In genomic region chrX:48918303-48918643, GRCh38 we compare ENCODE assay signal across 9 cellular contexts. TPM values are rescaled to one million over a fixed set of nuclear protein-coding genes. Genes with fewer than 3 reads are reported as not detected.
A peak's percentile ranks its signal among the peaks of the same experiment; 100 is the strongest.
DNase-seq lines count a peak whose midpoint lies in the region; ATAC-seq, FAIRE-seq and TF ChIP-seq lines count a peak whose summit lies in the region.
"Had no signal": no experiment of that assay in that cellular context is flagged by ENCODE, and none has a peak within 500 bp of the region (broad histone marks: within the 10 kb centered on the region; RNA-seq: fewer than 3 reads in every experiment).

No MANE protein-coding gene starts in this region.

- peaks cover 13% of the 10 kb centered on the region for H3F3A ChIP-seq in DOHH2 (ENCODE audit: control insufficient read depth, insufficient read depth)

- no peaks in the 10 kb centered on the region for H3K9me1 ChIP-seq in endothelial cell of umbilical vein (replicated peaks; ENCODE audit: control insufficient read depth, extremely low read depth, insufficient read depth, low read length)

- no TSS peak for BruUV-seq in OCI-LY7 (replicated peaks; lab: Mats Ljungman, UMichigan)
- BruUV-seq in endothelial cell of umbilical vein (replicated peaks; lab: Mats Ljungman, UMichigan): no TSS peak

- peaks cover 30% of the 10 kb centered on the region for H3K4me1 ChIP-seq in DOHH2 (ENCODE audit: control insufficient read depth, low read length)
- H3K4me1 ChIP-seq in OCI-LY7 (ENCODE audit: insufficient read depth, low read length, poor library complexity, severe bottlenecking): peaks cover 62% of the 10 kb centered on the region
- H3K4me1 ChIP-seq in endothelial cell of umbilical vein (ENCODE audit: control insufficient read depth, extremely low read depth, insufficient read depth, low read length): peaks cover 2% of the 10 kb centered on the region
- H3K4me1 ChIP-seq in pancreas: no peaks in the 10 kb centered on the region

- no peak overlapping the region for H3K9ac ChIP-seq in endothelial cell of umbilical vein (replicated peaks; ENCODE audit: extremely low read depth, insufficient read depth, low read length)

- DNase-seq in OCI-LY7 (ENCODE audit: low spot score): peak; percentile 15
- DNase-seq in endothelial cell of umbilical vein (ENCODE audit: low read depth, low spot score): no peak
- DNase-seq in pancreas: peak in 1 of 6 donors; percentile 21
- no peak for DNase-seq in SIG-M5 treated with dmso at 0.1 percent for 504 hours (lab: John Stamatoyannopoulos, UW; ENCODE audit: unreplicated experiment)
- no peak for DNase-seq in pons (ENCODE audit: low spot score)
- no peak for DNase-seq in NCI-H2029 (lab: John Stamatoyannopoulos, UW)
- DNase-seq in D721Med (ENCODE audit: insufficient read length, low spot score): no peak

- H3K4me3 ChIP-seq in DOHH2 (ENCODE audit: low read length): peak overlapping the region; percentile 75
- peak overlapping the region; percentile 99 for H3K4me3 ChIP-seq in OCI-LY7 (ENCODE audit: low read depth, low read length, poor library complexity, severe bottlenecking)
- H3K4me3 ChIP-seq in endothelial cell of umbilical vein (replicated peaks in 1 of 3; ENCODE audit: insufficient read depth in 1 of 3, low read depth in 1 of 3, low read length in 3 of 3): peak overlapping the region; percentile 50 to 63 (median 61)
- H3K4me3 ChIP-seq in pancreas: peak overlapping the region; percentile 33 to 57 (median 43)

- 6 to 32% methylated on average over 22 to 23 of the region's 23 CpGs for WGBS in pancreas, 2 donors

- FAIRE-seq in endothelial cell of umbilical vein (lab: Jason Lieb, UNC) (no peak), pancreas (lab: Jason Lieb, UNC) (no peak), D721Med (lab: Jason Lieb, UNC) (no peak)
- FAIRE-seq: frontal cortex had no signal

- POLR2A ChIA-PET in OCI-LY7 (lab: Charles Lee): no interaction called here
- POLR2A ChIA-PET in endothelial cell of umbilical vein (lab: Charles Lee): no interaction called here

- H3K79me2 ChIP-seq in DOHH2 (ENCODE audit: control insufficient read depth, low read length): peaks cover 39% of the 10 kb centered on the region
- peaks cover 43% of the 10 kb centered on the region for H3K79me2 ChIP-seq in OCI-LY7 (ENCODE audit: insufficient read depth, low read depth, low read length)
- H3K79me2 ChIP-seq in endothelial cell of umbilical vein (ENCODE audit: control insufficient read depth, insufficient read depth, low read length): peaks cover 2% of the 10 kb centered on the region

- TF ChIP-seq POLR2A in endothelial cell of umbilical vein (IDR thresholded peaks at IDR 0.05; ENCODE audit: low read depth, low read length): no peak

- H3K9me3 ChIP-seq in DOHH2 (ENCODE audit: control insufficient read depth, insufficient read depth, low read length): no peaks in the 10 kb centered on the region
- no peaks in the 10 kb centered on the region for H3K9me3 ChIP-seq in OCI-LY7 (ENCODE audit: low read length)
- H3K9me3 ChIP-seq in endothelial cell of umbilical vein (replicated peaks; ENCODE audit: control insufficient read depth, insufficient read depth, low read length): no peaks in the 10 kb centered on the region
- no peaks in the 10 kb centered on the region for H3K9me3 ChIP-seq in pancreas

- peak overlapping the region; percentile 83 for H3K27ac ChIP-seq in DOHH2 (ENCODE audit: low read depth, low read length)
- H3K27ac ChIP-seq in OCI-LY7 (ENCODE audit: low read depth, low read length, poor library complexity, severe bottlenecking): peak overlapping the region; percentile 80
- no peak overlapping the region for H3K27ac ChIP-seq in endothelial cell of umbilical vein (ENCODE audit: insufficient read depth, low read depth, low read length)
- peak overlapping the region; percentile 57 to 78 (median 72) for H3K27ac ChIP-seq in pancreas

- peak overlapping the region; percentile 72 for H3K4me2 ChIP-seq in DOHH2 (ENCODE audit: low read length)
- H3K4me2 ChIP-seq in OCI-LY7 (ENCODE audit: low read length): peak overlapping the region; percentile 69
- H3K4me2 ChIP-seq in endothelial cell of umbilical vein (ENCODE audit: insufficient read depth, low read length): peak overlapping the region; percentile 31

- H4K20me1 ChIP-seq in DOHH2 (ENCODE audit: control insufficient read depth, insufficient read depth, low read depth, low read length) (peaks cover 13% of the 10 kb centered on the region; the same call in 1 of the 2 replicates), OCI-LY7 (ENCODE audit: insufficient read depth, low read length) (peaks cover 19% of the 10 kb centered on the region), endothelial cell of umbilical vein (replicated peaks; ENCODE audit: control insufficient read depth, extremely low read depth, insufficient read depth, low read length) (no peaks in the 10 kb centered on the region)

- CTCF ChIA-PET in OCI-LY7 (lab: Charles Lee; ENCODE audit: unreplicated experiment): no interaction called here
- CTCF ChIA-PET in endothelial cell of umbilical vein (lab: Charles Lee): no interaction called here

- TF ChIP-seq CTCF in DOHH2 (IDR thresholded peaks at IDR 0.05; ENCODE audit: low read depth, low read length, poor library complexity, severe bottlenecking) (no peak), OCI-LY7 (conservative IDR thresholded peaks at IDR 0.05; ENCODE audit: low read length) (no peak), endothelial cell of umbilical vein (IDR thresholded peaks at IDR 0.05; ENCODE audit: extremely low read depth in 1 of 2, insufficient read depth in 1 of 2, low read depth in 1 of 2, low read length in 2 of 2) (no peak), pancreas (IDR thresholded peaks at IDR 0.05) (no peak), D721Med (IDR thresholded peaks at IDR 0.05; ENCODE audit: insufficient read depth, missing control alignments) (no peak)

- H3K9me2 ChIP-seq in DOHH2 (replicated peaks; ENCODE audit: control insufficient read depth, low read length) (no peaks in the 10 kb centered on the region), OCI-LY7 (ENCODE audit: insufficient read depth, low read length) (no peaks in the 10 kb centered on the region)

- H2AFZ ChIP-seq in OCI-LY7 (ENCODE audit: low read length): no peak overlapping the region
- H2AFZ ChIP-seq in endothelial cell of umbilical vein (ENCODE audit: low read depth, low read length): no peak overlapping the region

- intact Hi-C loops in OCI-LY7 (cut with micrococcal nuclease; ENCODE audit: unreplicated experiment): loop anchor here (2.0 to 5.0 kb wide), 2 partner anchors 39 to 125 kb away; partner anchors contain the start of genes OTUD5 and TFE3
- intact Hi-C loops in endothelial cell of umbilical vein (cut with micrococcal nuclease): no loop called here
- intact Hi-C loops in pancreas (cut with DNase I): no loop called here

- peaks cover 55% of the 10 kb centered on the region for H3K36me3 ChIP-seq in DOHH2 (ENCODE audit: control insufficient read depth, low read length)
- H3K36me3 ChIP-seq in OCI-LY7 (ENCODE audit: insufficient read depth, low read length): peaks cover 64% of the 10 kb centered on the region
- H3K36me3 ChIP-seq in endothelial cell of umbilical vein (ENCODE audit: control insufficient read depth in 2 of 2, extremely low read depth in 1 of 2, insufficient read depth in 2 of 2, low read length in 2 of 2): no peaks in the 10 kb centered on the region
- no peaks in the 10 kb centered on the region for H3K36me3 ChIP-seq in pancreas

- dilution Hi-C loops in endothelial cell of umbilical vein (cut with MboI; ENCODE audit: extremely low pct_ligation_motif_present, low sequenced_read_pairs): no loop called here

- H3K27me3 ChIP-seq in DOHH2 (ENCODE audit: control insufficient read depth, low read length): no peaks in the 10 kb centered on the region
- no peaks in the 10 kb centered on the region for H3K27me3 ChIP-seq in endothelial cell of umbilical vein (ENCODE audit: control insufficient read depth in 2 of 2, insufficient read depth in 2 of 2, low read length in 2 of 2)
- H3K27me3 ChIP-seq in pancreas: peaks cover 0 to 4% (median 0%) of the 10 kb centered on the region in 4 donors

- ATAC-seq in pancreas: no peak

RNA-seq across cellular contexts. Expression of gene PIM2, which starts 0.6 kb away (rescaled TPM):
- total RNA-seq in OCI-LY7 (2014; rRNA removed; shearing (Covaris generic)): 41.7 and 60.3 TPM in 2 replicates
- total RNA-seq in OCI-LY7 (2022) (146 and 148 TPM in 2 replicates), endothelial cell of umbilical vein (5.5 and 7.4 TPM in 2 replicates), pancreas (1 to 10 TPM; 1.3 to 8.6 (median 2.4) TPM)
- polyA plus RNA-seq in endothelial cell of umbilical vein (7.4 and 7.5 TPM in 2 replicates), pancreas (1 to 10 TPM; 2.8 to 8.2 TPM)
- polyA plus RNA-seq in endothelial cell of umbilical vein (2011; cell fraction: cytosol; rRNA removed): 4.5 TPM in 2 replicates
- 8.7 and 9.7 TPM in 2 replicates for polyA plus RNA-seq in endothelial cell of umbilical vein (2011; cell fraction: nucleus; rRNA removed)
- polyA plus RNA-seq in endothelial cell of umbilical vein (2012): 4.6 and 5.1 TPM in 2 replicates
- polyA minus RNA-seq in endothelial cell of umbilical vein: 9.7 and 11.9 TPM in 2 replicates
- polyA minus RNA-seq in endothelial cell of umbilical vein (2011; cell fraction: cytosol; rRNA and poly(A)+ RNA removed): 9.1 TPM
- polyA minus RNA-seq in endothelial cell of umbilical vein (2011; cell fraction: nucleus; rRNA and poly(A)+ RNA removed): 5.0 and 5.1 TPM in 2 replicates

RNA-seq across cellular contexts. Expression of gene SLC35A2, which starts 6.8 kb away (rescaled TPM):
- total RNA-seq in OCI-LY7 (2014; rRNA removed; shearing (Covaris generic)): 7.1 and 9.9 TPM in 2 replicates
- total RNA-seq in OCI-LY7 (2022) (18.4 and 22.2 TPM in 2 replicates), endothelial cell of umbilical vein (28.9 and 31.4 TPM in 2 replicates), pancreas (10 to 100 TPM in 5 of 6 donors, 1 to 10 TPM in 1; 9.9 to 20.6 (median 14.6) TPM)
- polyA plus RNA-seq in endothelial cell of umbilical vein (64.5 and 76.5 TPM in 2 replicates), pancreas (10 to 100 TPM in 1 of 2 donors, 1 to 10 TPM in 1; 7.1 to 16.0 TPM)
- polyA plus RNA-seq in endothelial cell of umbilical vein (2011; cell fraction: cytosol; rRNA removed): 35.7 and 36.0 TPM in 2 replicates
- 25.5 TPM in 2 replicates for polyA plus RNA-seq in endothelial cell of umbilical vein (2011; cell fraction: nucleus; rRNA removed)
- polyA plus RNA-seq in endothelial cell of umbilical vein (2012): 27.8 and 36.6 TPM in 2 replicates
- 48.9 and 52.1 TPM in 2 replicates for polyA minus RNA-seq in endothelial cell of umbilical vein
- 39.9 TPM for polyA minus RNA-seq in endothelial cell of umbilical vein (2011; cell fraction: cytosol; rRNA and poly(A)+ RNA removed)
- 7.9 and 9.2 TPM in 2 replicates for polyA minus RNA-seq in endothelial cell of umbilical vein (2011; cell fraction: nucleus; rRNA and poly(A)+ RNA removed)

RNA-seq across cellular contexts. Expression of gene PQBP1, which starts 20.5 kb away (rescaled TPM):
- total RNA-seq in OCI-LY7 (2014; rRNA removed; shearing (Covaris generic)): 72.7 and 90.5 TPM in 2 replicates
- total RNA-seq in OCI-LY7 (2022): 79.6 and 93.0 TPM in 2 replicates
- total RNA-seq in endothelial cell of umbilical vein: 72.8 and 86.3 TPM in 2 replicates
- polyA plus RNA-seq in endothelial cell of umbilical vein: 83.5 and 86.8 TPM in 2 replicates
- polyA plus RNA-seq in endothelial cell of umbilical vein (2011; cell fraction: cytosol; rRNA removed): 71.6 and 84.2 TPM in 2 replicates
- 114 and 146 TPM in 2 replicates for polyA plus RNA-seq in endothelial cell of umbilical vein (2011; cell fraction: nucleus; rRNA removed)
- 80.7 and 105 TPM in 2 replicates for polyA plus RNA-seq in endothelial cell of umbilical vein (2012)
- polyA minus RNA-seq in endothelial cell of umbilical vein: 61.8 and 66.3 TPM in 2 replicates
- 79.9 TPM for polyA minus RNA-seq in endothelial cell of umbilical vein (2011; cell fraction: cytosol; rRNA and poly(A)+ RNA removed)
- polyA minus RNA-seq in endothelial cell of umbilical vein (2011; cell fraction: nucleus; rRNA and poly(A)+ RNA removed): 17.0 and 23.5 TPM in 2 replicates
- total RNA-seq in pancreas: 10 to 100 TPM; 36.4 to 66.5 (median 49.3) TPM
- 100 to 1,000 TPM; 108 to 112 TPM for polyA plus RNA-seq in pancreas

RNA-seq across cellular contexts. Expression of gene TIMM17B, which starts 20.7 kb away (rescaled TPM):
- total RNA-seq in OCI-LY7 (2014; rRNA removed; shearing (Covaris generic)): 54.3 and 83.3 TPM in 2 replicates
- total RNA-seq in OCI-LY7 (2022) (79.3 and 90.0 TPM in 2 replicates), endothelial cell of umbilical vein (30.0 and 36.0 TPM in 2 replicates), pancreas (10 to 100 TPM; 15.7 to 26.0 (median 19.5) TPM)
- polyA plus RNA-seq in endothelial cell of umbilical vein (73.1 and 107 TPM in 2 replicates), pancreas (10 to 100 TPM; 29.8 to 48.9 TPM)
- 47.5 and 61.6 TPM in 2 replicates for polyA plus RNA-seq in endothelial cell of umbilical vein (2011; cell fraction: cytosol; rRNA removed)
- polyA plus RNA-seq in endothelial cell of umbilical vein (2011; cell fraction: nucleus; rRNA removed): 33.9 and 35.2 TPM in 2 replicates
- 34.6 and 39.4 TPM in 2 replicates for polyA plus RNA-seq in endothelial cell of umbilical vein (2012)
- polyA minus RNA-seq in endothelial cell of umbilical vein: 20.5 and 24.7 TPM in 2 replicates
- 71.9 TPM for polyA minus RNA-seq in endothelial cell of umbilical vein (2011; cell fraction: cytosol; rRNA and poly(A)+ RNA removed)
- polyA minus RNA-seq in endothelial cell of umbilical vein (2011; cell fraction: nucleus; rRNA and poly(A)+ RNA removed): 10.1 and 10.6 TPM in 2 replicates

RNA-seq across cellular contexts. Expression of gene OTUD5, which starts 39.1 kb away (rescaled TPM):
- total RNA-seq in OCI-LY7 (2014; rRNA removed; shearing (Covaris generic)): 33.3 and 38.5 TPM in 2 replicates
- total RNA-seq in OCI-LY7 (2022) (51.7 and 55.7 TPM in 2 replicates), endothelial cell of umbilical vein (41.0 and 44.3 TPM in 2 replicates), pancreas (10 to 100 TPM; 14.2 to 28.7 (median 17.9) TPM)
- polyA plus RNA-seq in endothelial cell of umbilical vein (44.6 and 46.3 TPM in 2 replicates), pancreas (10 to 100 TPM; 32.5 to 34.3 TPM)
- 39.1 and 43.8 TPM in 2 replicates for polyA plus RNA-seq in endothelial cell of umbilical vein (2011; cell fraction: cytosol; rRNA removed)
- 113 and 124 TPM in 2 replicates for polyA plus RNA-seq in endothelial cell of umbilical vein (2011; cell fraction: nucleus; rRNA removed)
- 50.2 and 50.7 TPM in 2 replicates for polyA plus RNA-seq in endothelial cell of umbilical vein (2012)
- polyA minus RNA-seq in endothelial cell of umbilical vein: 69.9 and 98.0 TPM in 2 replicates
- 59.3 TPM for polyA minus RNA-seq in endothelial cell of umbilical vein (2011; cell fraction: cytosol; rRNA and poly(A)+ RNA removed)
- polyA minus RNA-seq in endothelial cell of umbilical vein (2011; cell fraction: nucleus; rRNA and poly(A)+ RNA removed): 25.3 and 29.0 TPM in 2 replicates

Comparison
In these comparisons a context has a peak if more than half of its experiments do, and no peak if none do; other contexts are left out.
1. H3K4me3 ChIP-seq: peak in every context shown above with its lines; median percentile 99 in OCI-LY7; 75 in DOHH2; 61 in endothelial cell of umbilical vein; 43 in pancreas.